ENCODE assay signal across 1 cellular context in the genomic region with DNA sequence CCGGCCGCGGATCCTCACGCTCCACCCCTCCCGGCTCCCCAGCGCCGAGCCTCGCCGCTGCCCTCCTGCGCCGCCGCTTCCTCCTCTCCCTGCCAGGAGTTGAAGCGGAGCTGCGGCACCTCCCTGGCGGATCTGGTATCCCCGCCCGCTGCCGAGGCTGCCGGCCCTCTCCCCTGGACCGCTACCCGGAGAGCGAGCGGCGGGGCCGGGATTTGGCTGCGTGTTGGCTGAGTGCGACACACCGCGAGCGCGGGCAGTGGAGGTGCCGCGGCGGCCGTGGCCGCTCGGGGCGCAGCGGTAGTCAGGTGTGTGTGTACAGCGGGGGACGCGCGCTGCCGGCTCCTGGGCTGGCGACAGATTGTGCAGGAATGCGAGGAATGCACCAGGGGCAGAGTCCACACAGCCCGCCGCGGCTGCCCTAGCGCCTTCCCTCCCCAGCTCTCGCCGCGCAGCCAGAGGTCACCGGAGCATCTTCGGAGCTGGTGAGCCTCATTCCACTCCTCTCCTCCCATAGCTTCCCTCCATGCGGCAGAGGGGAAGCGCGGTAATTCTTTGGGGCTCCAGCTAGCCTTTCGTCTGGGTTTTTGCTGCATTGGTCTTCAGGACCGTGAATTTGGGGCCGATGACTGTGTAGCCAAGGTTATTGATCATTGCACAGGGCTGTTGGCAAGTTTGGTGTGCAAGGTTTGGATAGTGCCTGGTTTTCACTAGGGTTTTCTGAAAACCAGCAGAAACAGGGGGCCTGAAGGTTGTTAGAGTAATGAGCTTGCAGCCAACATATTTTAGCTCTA.
A peak's percentile ranks its signal among the peaks of the same experiment; 100 is the strongest.
TF ChIP-seq lines count a peak whose summit lies in the region.

No MANE protein-coding gene starts in this region.

TF ChIP-seq in HepG2, 621 proteins besides CTCF, POLR2A, EP300 and RAD21 (continued from another document and continues in another):
- TF ChIP-seq EEA1 (CRISPR knock-in tag; IDR thresholded peaks at IDR 0.05; ENCODE audit: borderline replicate concordance) (peak; percentile 78), HNF1A (IDR thresholded peaks at IDR 0.05; ENCODE audit: low read depth) (peak; percentile 49; the same call in 1 of the 2 replicates), HNF1A (CRISPR knock-in tag; IDR thresholded peaks at IDR 0.05; ENCODE audit: borderline replicate concordance) (peak; percentile 96), KMT2A (CRISPR knock-in tag; IDR thresholded peaks at IDR 0.05) (peak; percentile 99), KDM1A (CRISPR knock-in tag; IDR thresholded peaks at IDR 0.05) (peak; percentile 98), NONO (IDR thresholded peaks at IDR 0.05) (no peak), NONO (CRISPR knock-in tag; conservative IDR thresholded peaks at IDR 0.05) (peak; percentile 99), PAX8 (CRISPR knock-in tag; IDR thresholded peaks at IDR 0.05; ENCODE audit: borderline replicate concordance) (no peak; the same call in 1 of the 2 replicates), MTF2 (CRISPR knock-in tag; IDR thresholded peaks at IDR 0.05; ENCODE audit: borderline replicate concordance) (peak; percentile 100), MAFF (IDR thresholded peaks at IDR 0.05; ENCODE audit: low read depth, low read length) (no peak; the same call in 1 of the 2 replicates), ZNF468 (CRISPR knock-in tag; IDR thresholded peaks at IDR 0.05) (no peak), PLRG1 (conservative IDR thresholded peaks at IDR 0.05) (no peak), KDM5B (CRISPR knock-in tag; IDR thresholded peaks at IDR 0.05; ENCODE audit: borderline replicate concordance) (peak; percentile 99), ZNF331 (CRISPR knock-in tag; IDR thresholded peaks at IDR 0.05) (peak; percentile 98), RNF219 (CRISPR knock-in tag; IDR thresholded peaks at IDR 0.05) (no peak), GABPB1 (CRISPR knock-in tag; IDR thresholded peaks at IDR 0.05) (peak; percentile 88), ZNF75D (CRISPR knock-in tag; IDR thresholded peaks at IDR 0.05; ENCODE audit: borderline replicate concordance) (no peak; the same call in 1 of the 2 replicates), GZF1 (CRISPR knock-in tag; IDR thresholded peaks at IDR 0.05) (peak; percentile 90), ETV5 (CRISPR knock-in tag; IDR thresholded peaks at IDR 0.05; ENCODE audit: borderline replicate concordance) (peak; percentile 82), MIXL1 (CRISPR knock-in tag; IDR thresholded peaks at IDR 0.05) (peak; percentile 95), POLR2G (IDR thresholded peaks at IDR 0.05; ENCODE audit: low read depth, low read length) (peak; percentile 86), ZNF430 (CRISPR knock-in tag; IDR thresholded peaks at IDR 0.05) (peak; percentile 98), ATF7 (IDR thresholded peaks at IDR 0.05) (no peak), ATF7 (CRISPR knock-in tag; IDR thresholded peaks at IDR 0.05) (peak; percentile 95), ZMYM4 (CRISPR knock-in tag; IDR thresholded peaks at IDR 0.05) (peak; percentile 100), NRL (CRISPR knock-in tag; IDR thresholded peaks at IDR 0.05; ENCODE audit: borderline replicate concordance) (no peak; the same call in none of the 2 replicates), ARNT2 (CRISPR knock-in tag; IDR thresholded peaks at IDR 0.05; ENCODE audit: low read depth) (peak; percentile 96), ZNF224 (CRISPR knock-in tag; IDR thresholded peaks at IDR 0.05) (peak; percentile 98), MNT (IDR thresholded peaks at IDR 0.05) (peak; percentile 65), ZNF879 (CRISPR knock-in tag; IDR thresholded peaks at IDR 0.05) (no peak; the same call in 1 of the 2 replicates), ATF7-NPFF (CRISPR knock-in tag; IDR thresholded peaks at IDR 0.05; ENCODE audit: low read depth) (peak; percentile 98), RBAK (CRISPR knock-in tag; IDR thresholded peaks at IDR 0.05) (no peak), ZNF776 (CRISPR knock-in tag; IDR thresholded peaks at IDR 0.05) (peak; percentile 78), KLF16 (CRISPR knock-in tag; IDR thresholded peaks at IDR 0.05) (peak in 1 of 2 experiments; percentile 99; a peak in 2 of 4 replicates), ZNF33A (CRISPR knock-in tag; IDR thresholded peaks at IDR 0.05; ENCODE audit: borderline replicate concordance) (0 out of 2 replicates have a peak, but pooled peaks have one; percentile 91), ZNF232 (CRISPR knock-in tag; IDR thresholded peaks at IDR 0.05; ENCODE audit: borderline replicate concordance) (peak; percentile 95; the same call in 1 of the 2 replicates), IKZF4 (CRISPR knock-in tag; IDR thresholded peaks at IDR 0.05; ENCODE audit: borderline replicate concordance, low read depth, not compliant biosample characterization) (peak; percentile 62), MEIS2 (CRISPR knock-in tag; IDR thresholded peaks at IDR 0.05) (peak; percentile 98), MZF1 (CRISPR knock-in tag; IDR thresholded peaks at IDR 0.05; ENCODE audit: borderline replicate concordance) (no peak), ATF1 (CRISPR knock-in tag; IDR thresholded peaks at IDR 0.05) (no peak), ZNF660 (CRISPR knock-in tag; IDR thresholded peaks at IDR 0.05; ENCODE audit: borderline replicate concordance, low read depth) (no peak), ZNF703 (CRISPR knock-in tag; IDR thresholded peaks at IDR 0.05; ENCODE audit: borderline replicate concordance) (peak; percentile 90; the same call in 1 of the 2 replicates), ZNF543 (CRISPR knock-in tag; IDR thresholded peaks at IDR 0.05) (peak; percentile 99)
- TF ChIP-seq, protein P1, sequence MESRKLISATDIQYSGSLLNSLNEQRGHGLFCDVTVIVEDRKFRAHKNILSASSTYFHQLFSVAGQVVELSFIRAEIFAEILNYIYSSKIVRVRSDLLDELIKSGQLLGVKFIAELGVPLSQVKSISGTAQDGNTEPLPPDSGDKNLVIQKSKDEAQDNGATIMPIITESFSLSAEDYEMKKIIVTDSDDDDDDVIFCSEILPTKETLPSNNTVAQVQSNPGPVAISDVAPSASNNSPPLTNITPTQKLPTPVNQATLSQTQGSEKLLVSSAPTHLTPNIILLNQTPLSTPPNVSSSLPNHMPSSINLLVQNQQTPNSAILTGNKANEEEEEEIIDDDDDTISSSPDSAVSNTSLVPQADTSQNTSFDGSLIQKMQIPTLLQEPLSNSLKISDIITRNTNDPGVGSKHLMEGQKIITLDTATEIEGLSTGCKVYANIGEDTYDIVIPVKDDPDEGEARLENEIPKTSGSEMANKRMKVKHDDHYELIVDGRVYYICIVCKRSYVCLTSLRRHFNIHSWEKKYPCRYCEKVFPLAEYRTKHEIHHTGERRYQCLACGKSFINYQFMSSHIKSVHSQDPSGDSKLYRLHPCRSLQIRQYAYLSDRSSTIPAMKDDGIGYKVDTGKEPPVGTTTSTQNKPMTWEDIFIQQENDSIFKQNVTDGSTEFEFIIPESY (CRISPR knock-in tag; IDR thresholded peaks at IDR 0.05) = peak; percentile 72
- TF ChIP-seq, protein P2, sequence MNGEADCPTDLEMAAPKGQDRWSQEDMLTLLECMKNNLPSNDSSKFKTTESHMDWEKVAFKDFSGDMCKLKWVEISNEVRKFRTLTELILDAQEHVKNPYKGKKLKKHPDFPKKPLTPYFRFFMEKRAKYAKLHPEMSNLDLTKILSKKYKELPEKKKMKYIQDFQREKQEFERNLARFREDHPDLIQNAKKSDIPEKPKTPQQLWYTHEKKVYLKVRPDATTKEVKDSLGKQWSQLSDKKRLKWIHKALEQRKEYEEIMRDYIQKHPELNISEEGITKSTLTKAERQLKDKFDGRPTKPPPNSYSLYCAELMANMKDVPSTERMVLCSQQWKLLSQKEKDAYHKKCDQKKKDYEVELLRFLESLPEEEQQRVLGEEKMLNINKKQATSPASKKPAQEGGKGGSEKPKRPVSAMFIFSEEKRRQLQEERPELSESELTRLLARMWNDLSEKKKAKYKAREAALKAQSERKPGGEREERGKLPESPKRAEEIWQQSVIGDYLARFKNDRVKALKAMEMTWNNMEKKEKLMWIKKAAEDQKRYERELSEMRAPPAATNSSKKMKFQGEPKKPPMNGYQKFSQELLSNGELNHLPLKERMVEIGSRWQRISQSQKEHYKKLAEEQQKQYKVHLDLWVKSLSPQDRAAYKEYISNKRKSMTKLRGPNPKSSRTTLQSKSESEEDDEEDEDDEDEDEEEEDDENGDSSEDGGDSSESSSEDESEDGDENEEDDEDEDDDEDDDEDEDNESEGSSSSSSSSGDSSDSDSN (CRISPR knock-in tag; IDR thresholded peaks at IDR 0.05) = peak; percentile 100
- TF ChIP-seq, protein P3, sequence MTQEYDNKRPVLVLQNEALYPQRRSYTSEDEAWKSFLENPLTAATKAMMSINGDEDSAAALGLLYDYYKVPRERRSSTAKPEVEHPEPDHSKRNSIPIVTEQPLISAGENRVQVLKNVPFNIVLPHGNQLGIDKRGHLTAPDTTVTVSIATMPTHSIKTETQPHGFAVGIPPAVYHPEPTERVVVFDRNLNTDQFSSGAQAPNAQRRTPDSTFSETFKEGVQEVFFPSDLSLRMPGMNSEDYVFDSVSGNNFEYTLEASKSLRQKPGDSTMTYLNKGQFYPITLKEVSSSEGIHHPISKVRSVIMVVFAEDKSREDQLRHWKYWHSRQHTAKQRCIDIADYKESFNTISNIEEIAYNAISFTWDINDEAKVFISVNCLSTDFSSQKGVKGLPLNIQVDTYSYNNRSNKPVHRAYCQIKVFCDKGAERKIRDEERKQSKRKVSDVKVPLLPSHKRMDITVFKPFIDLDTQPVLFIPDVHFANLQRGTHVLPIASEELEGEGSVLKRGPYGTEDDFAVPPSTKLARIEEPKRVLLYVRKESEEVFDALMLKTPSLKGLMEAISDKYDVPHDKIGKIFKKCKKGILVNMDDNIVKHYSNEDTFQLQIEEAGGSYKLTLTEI (CRISPR knock-in tag; conservative IDR thresholded peaks at IDR 0.05) = no peak
- TF ChIP-seq, protein P4, sequence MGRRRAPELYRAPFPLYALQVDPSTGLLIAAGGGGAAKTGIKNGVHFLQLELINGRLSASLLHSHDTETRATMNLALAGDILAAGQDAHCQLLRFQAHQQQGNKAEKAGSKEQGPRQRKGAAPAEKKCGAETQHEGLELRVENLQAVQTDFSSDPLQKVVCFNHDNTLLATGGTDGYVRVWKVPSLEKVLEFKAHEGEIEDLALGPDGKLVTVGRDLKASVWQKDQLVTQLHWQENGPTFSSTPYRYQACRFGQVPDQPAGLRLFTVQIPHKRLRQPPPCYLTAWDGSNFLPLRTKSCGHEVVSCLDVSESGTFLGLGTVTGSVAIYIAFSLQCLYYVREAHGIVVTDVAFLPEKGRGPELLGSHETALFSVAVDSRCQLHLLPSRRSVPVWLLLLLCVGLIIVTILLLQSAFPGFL (CRISPR knock-in tag; IDR thresholded peaks at IDR 0.05) = no peak
- TF ChIP-seq, protein P5, sequence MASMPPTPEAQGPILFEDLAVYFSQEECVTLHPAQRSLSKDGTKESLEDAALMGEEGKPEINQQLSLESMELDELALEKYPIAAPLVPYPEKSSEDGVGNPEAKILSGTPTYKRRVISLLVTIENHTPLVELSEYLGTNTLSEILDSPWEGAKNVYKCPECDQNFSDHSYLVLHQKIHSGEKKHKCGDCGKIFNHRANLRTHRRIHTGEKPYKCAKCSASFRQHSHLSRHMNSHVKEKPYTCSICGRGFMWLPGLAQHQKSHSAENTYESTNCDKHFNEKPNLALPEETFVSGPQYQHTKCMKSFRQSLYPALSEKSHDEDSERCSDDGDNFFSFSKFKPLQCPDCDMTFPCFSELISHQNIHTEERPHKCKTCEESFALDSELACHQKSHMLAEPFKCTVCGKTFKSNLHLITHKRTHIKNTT (CRISPR knock-in tag; IDR thresholded peaks at IDR 0.05) = peak; percentile 43; the same call in 1 of the 2 replicates
